Comparison of ENCODE assay signal across 17 cellular contexts in genomic region chr12:100484178-100484886, GRCh38. TPM values are rescaled to one million over a fixed set of nuclear protein-coding genes. Genes with fewer than 3 reads are reported as not detected.
DNase-seq lines count a peak whose midpoint lies in the region; ATAC-seq, FAIRE-seq and TF ChIP-seq lines count a peak whose summit lies in the region.
"Had no signal": no experiment of that assay in that cellular context is flagged by ENCODE, and none has a peak within 500 bp of the region (broad histone marks: within the 10 kb centered on the region; RNA-seq: fewer than 3 reads in every experiment).

No MANE protein-coding gene starts in this region.

- H3K9me3 ChIP-seq in astrocyte (ENCODE audit: insufficient read depth, low read depth, low read length) (no peaks in the 10 kb centered on the region), upper lobe of right lung (no peaks in the 10 kb centered on the region)

- H3K36me3 Mint-ChIP-seq in astrocyte (ENCODE audit: low read depth, unreplicated experiment), result no peaks in the 10 kb centered on the region
- H3K36me3 Mint-ChIP-seq in stimulated activated memory B cell treated with anti-CD40 and anti-IgM and Interleukin-4, amounts not matched to agents 10 μg/mL and 1 μg/mL and 100 μg/mL, for 72 hours, result no peaks in the 10 kb centered on the region
- H3K36me3 Mint-ChIP-seq: CD8-positive, alpha-beta memory T cell had no signal

- H3K4me3 ChIP-seq in astrocyte (ENCODE audit: insufficient read depth, low read depth, low read length) (no peak overlapping the region), upper lobe of right lung (no peak overlapping the region)

- FAIRE-seq in astrocyte (lab: Jason Lieb, UNC) (no peak), HTR-8/SVneo (lab: Jason Lieb, UNC) (no peak)
- FAIRE-seq: RCC 7860 had no signal

- H3K27ac ChIP-seq in astrocyte (ENCODE audit: low read depth, low read length) (no peak overlapping the region), upper lobe of right lung (no peak overlapping the region)

- peak; percentile 53 for ATAC-seq in upper lobe of right lung
- ATAC-seq in stimulated activated memory B cell treated with anti-CD40 and anti-IgM and Interleukin-4, amounts not matched to agents 10 μg/mL and 1 μg/mL and 100 μg/mL, for 72 hours, result no peak

- H3K4me1 ChIP-seq in astrocyte (ENCODE audit: insufficient read depth, low read length), result no peaks in the 10 kb centered on the region
- H3K4me1 ChIP-seq in upper lobe of right lung, result no peaks in the 10 kb centered on the region

- no peak overlapping the region for H3K27ac Mint-ChIP-seq in astrocyte (ENCODE audit: unreplicated experiment)
- no peak overlapping the region for H3K27ac Mint-ChIP-seq in stimulated activated memory B cell treated with anti-CD40 and anti-IgM and Interleukin-4, amounts not matched to agents 10 μg/mL and 1 μg/mL and 100 μg/mL, for 72 hours
- H3K27ac Mint-ChIP-seq: CD8-positive, alpha-beta memory T cell had no signal

- H4K20me1 ChIP-seq in astrocyte (ENCODE audit: insufficient read depth, low read length), result no peaks in the 10 kb centered on the region

- H3K36me3 ChIP-seq in astrocyte (ENCODE audit: insufficient read depth, low read length) (no peaks in the 10 kb centered on the region), upper lobe of right lung (no peaks in the 10 kb centered on the region)

- H3K4me1 Mint-ChIP-seq in astrocyte (ENCODE audit: low read depth, unreplicated experiment), result no peaks in the 10 kb centered on the region
- no peaks in the 10 kb centered on the region for H3K4me1 Mint-ChIP-seq in stimulated activated memory B cell treated with anti-CD40 and anti-IgM and Interleukin-4, amounts not matched to agents 10 μg/mL and 1 μg/mL and 100 μg/mL, for 72 hours
- H3K4me1 Mint-ChIP-seq: CD8-positive, alpha-beta memory T cell had no signal

- peaks cover 2% of the 10 kb centered on the region for H3K9me3 Mint-ChIP-seq in astrocyte (ENCODE audit: unreplicated experiment)
- no peaks in the 10 kb centered on the region for H3K9me3 Mint-ChIP-seq in stimulated activated memory B cell treated with anti-CD40 and anti-IgM and Interleukin-4, amounts not matched to agents 10 μg/mL and 1 μg/mL and 100 μg/mL, for 72 hours

- no peaks in the 10 kb centered on the region for H3K27me3 Mint-ChIP-seq in astrocyte (ENCODE audit: low read depth, unreplicated experiment)
- H3K27me3 Mint-ChIP-seq in stimulated activated memory B cell treated with anti-CD40 and anti-IgM and Interleukin-4, amounts not matched to agents 10 μg/mL and 1 μg/mL and 100 μg/mL, for 72 hours, result no peaks in the 10 kb centered on the region

- no peak overlapping the region for H2AFZ ChIP-seq in astrocyte (ENCODE audit: low read depth, low read length)

- H3K79me2 ChIP-seq in astrocyte (ENCODE audit: insufficient read depth, low read length), result no peaks in the 10 kb centered on the region

- H3K4me3 Mint-ChIP-seq in astrocyte (ENCODE audit: unreplicated experiment), result no peak overlapping the region
- no peak overlapping the region for H3K4me3 Mint-ChIP-seq in stimulated activated memory B cell treated with anti-CD40 and anti-IgM and Interleukin-4, amounts not matched to agents 10 μg/mL and 1 μg/mL and 100 μg/mL, for 72 hours
- H3K4me3 Mint-ChIP-seq: CD8-positive, alpha-beta memory T cell had no signal

- DNase-seq in H4 (ENCODE audit: low spot score), result peak; percentile 50
- peak; percentile 55 for DNase-seq in astrocyte (ENCODE audit: low read depth)
- peak; percentile 15 for DNase-seq in left kidney (ENCODE audit: low read depth, low spot score)
- DNase-seq in upper lobe of right lung, result no peak
- no peak for DNase-seq in activated T-cell treated with anti-CD3 and anti-CD28 coated beads for 4 hours
- DNase-seq in HTR-8/SVneo (ENCODE audit: insufficient read length, low spot score), result no peak
- DNase-seq: ACHN; CD8-positive, alpha-beta memory T cell; H7; Kasumi-1; MV-4-11; NCI-H1417 treated with DMSO at 0.1 percent for 48 hours; NCI-H2029 treated with DMSO at 0.1 percent for 48 hours; NCI-H510A treated with DMSO at 0.1 percent for 48 hours; SHP77 had no signal

- H3K27me3 ChIP-seq in astrocyte (ENCODE audit: insufficient read depth, low read length) (no peaks in the 10 kb centered on the region), upper lobe of right lung (peaks cover 7% of the 10 kb centered on the region)

- TF ChIP-seq CTCF in astrocyte (IDR thresholded peaks at IDR 0.05; ENCODE audit: insufficient read depth, low read depth, low read length) (no peak), upper lobe of right lung (IDR thresholded peaks at IDR 0.05) (no peak)

- H3K4me2 ChIP-seq in astrocyte (ENCODE audit: low read length), result no peak overlapping the region

- intact Hi-C loops in upper lobe of right lung (cut with DNase I), result no loop called here

- no peak overlapping the region for H3K9ac ChIP-seq in astrocyte (ENCODE audit: low read length)

RNA-seq across cellular contexts. Expression of gene NR1H4, which starts 10.7 kb away (rescaled TPM):
- total RNA-seq in H4 (2014; rRNA removed; shearing (Covaris generic)), result 1.5 and 2.3 TPM in 2 replicates
- not detected in 2 replicates for total RNA-seq in astrocyte
- total RNA-seq in upper lobe of right lung, result not detected
- total RNA-seq: CD8-positive, alpha-beta memory T cell; H7 had no signal

Comparison
In these comparisons a context has a peak if more than half of its experiments do, and no peak if none do; other contexts are left out.
1. DNase-seq: peak in H4 (single experiment), astrocyte (single experiment) and left kidney (single experiment); none in upper lobe of right lung (single experiment), activated T-cell treated with anti-CD3 and anti-CD28 coated beads for 4 hours (single experiment) and HTR-8/SVneo (single experiment).